ENCODE assay signal across 13 cellular contexts in genomic region chr2:54624611-54625071, GRCh38.
DNase-seq lines count a peak whose midpoint lies in the region; ATAC-seq, FAIRE-seq and TF ChIP-seq lines count a peak whose summit lies in the region.
"Had no signal": no experiment of that assay in that cellular context is flagged by ENCODE, and none has a peak within 500 bp of the region (broad histone marks: within the 10 kb centered on the region; RNA-seq: fewer than 3 reads in every experiment).

No MANE protein-coding gene starts in this region.

- H3K4me3 ChIP-seq in endothelial cell of umbilical vein (replicated peaks in 1 of 3; ENCODE audit: insufficient read depth in 1 of 3, low read depth in 1 of 3, low read length in 3 of 3) (no peak overlapping the region), lower lobe of right lung (no peak overlapping the region), thymus (ENCODE audit: low read length) (no peak overlapping the region)

- H3K36me3 ChIP-seq in endothelial cell of umbilical vein (ENCODE audit: control insufficient read depth in 2 of 2, extremely low read depth in 1 of 2, insufficient read depth in 2 of 2, low read length in 2 of 2) = peaks cover 48 to 66% of the 10 kb centered on the region in 2 experiments
- H3K36me3 ChIP-seq in lower lobe of right lung = peaks cover 97% of the 10 kb centered on the region
- peaks cover 74% of the 10 kb centered on the region for H3K36me3 ChIP-seq in thymus (ENCODE audit: control insufficient read depth, insufficient read depth)

- no peak overlapping the region for H3K9ac ChIP-seq in endothelial cell of umbilical vein (replicated peaks; ENCODE audit: extremely low read depth, insufficient read depth, low read length)

- H3K4me2 ChIP-seq in endothelial cell of umbilical vein (ENCODE audit: insufficient read depth, low read length) = no peak overlapping the region

- H3K36me3 Mint-ChIP-seq in T-helper 1 cell treated with Interleukin-12 subunit alpha and Interleukin-12 subunit beta and Interleukin-4 antibody, amounts not matched to agents 30 μg/mL and 1 μg/mL, for 36 hours (ENCODE audit: low read depth) = peaks cover 78% of the 10 kb centered on the region
- H3K36me3 Mint-ChIP-seq in T-cell = peaks cover 82% of the 10 kb centered on the region

- CTCF ChIA-PET in endothelial cell of umbilical vein (lab: Charles Lee) = interaction anchor here (0.9 to 2.4 kb wide), 6 partner anchors 10 to 80 kb away, joined by 3 to 10 read pairs (median 4); no protein-coding TSS in a partner anchor
- CTCF ChIA-PET in T-cell (lab: Charles Lee) = interaction anchor here in 1 of 2 donors (0.5 to 2.9 kb wide), 5 partner anchors 63 to 118 kb away, joined by 3 to 10 read pairs (median 4); no protein-coding TSS in a partner anchor

- no peaks in the 10 kb centered on the region for H3K9me3 Mint-ChIP-seq in T-helper 1 cell treated with Interleukin-12 subunit alpha and Interleukin-12 subunit beta and Interleukin-4 antibody, amounts not matched to agents 30 μg/mL and 1 μg/mL, for 36 hours
- H3K9me3 Mint-ChIP-seq in T-cell = no peaks in the 10 kb centered on the region

- H3K27ac ChIP-seq in endothelial cell of umbilical vein (ENCODE audit: insufficient read depth, low read depth, low read length) (no peak overlapping the region), lower lobe of right lung (peak overlapping the region; percentile 57), thymus (ENCODE audit: low read depth) (peak overlapping the region; percentile 64)

- H3K9me3 ChIP-seq in endothelial cell of umbilical vein (replicated peaks; ENCODE audit: control insufficient read depth, insufficient read depth, low read length) = no peaks in the 10 kb centered on the region
- H3K9me3 ChIP-seq in lower lobe of right lung = no peaks in the 10 kb centered on the region
- no peaks in the 10 kb centered on the region for H3K9me3 ChIP-seq in thymus (ENCODE audit: control insufficient read depth)
- H3K9me3 ChIP-seq: Caco-2 had no signal

- peak overlapping the region; percentile 43 for H3K27ac Mint-ChIP-seq in T-helper 1 cell treated with Interleukin-12 subunit alpha and Interleukin-12 subunit beta and Interleukin-4 antibody, amounts not matched to agents 30 μg/mL and 1 μg/mL, for 36 hours
- no peak overlapping the region for H3K27ac Mint-ChIP-seq in T-cell

- no peak overlapping the region for H3K4me3 Mint-ChIP-seq in T-helper 1 cell treated with Interleukin-12 subunit alpha and Interleukin-12 subunit beta and Interleukin-4 antibody, amounts not matched to agents 30 μg/mL and 1 μg/mL, for 36 hours
- H3K4me3 Mint-ChIP-seq in T-cell = no peak overlapping the region

- H3K4me1 ChIP-seq in endothelial cell of umbilical vein (ENCODE audit: control insufficient read depth, extremely low read depth, insufficient read depth, low read length) (no peaks in the 10 kb centered on the region), lower lobe of right lung (peaks cover 30% of the 10 kb centered on the region), thymus (ENCODE audit: control insufficient read depth, insufficient read depth, low read length) (no peaks in the 10 kb centered on the region)

- H2AFZ ChIP-seq in endothelial cell of umbilical vein (ENCODE audit: low read depth, low read length) = no peak overlapping the region

- H3K79me2 ChIP-seq in endothelial cell of umbilical vein (ENCODE audit: control insufficient read depth, insufficient read depth, low read length) = peaks cover 8% of the 10 kb centered on the region

- no peaks in the 10 kb centered on the region for H3K9me1 ChIP-seq in endothelial cell of umbilical vein (replicated peaks; ENCODE audit: control insufficient read depth, extremely low read depth, insufficient read depth, low read length)

- POLR2A ChIA-PET in endothelial cell of umbilical vein (lab: Charles Lee) (no interaction called here), T-cell (lab: Charles Lee) (interaction anchor here (0.6 to 0.7 kb wide), 3 partner anchors 13 to 336 kb away, joined by 3 to 10 read pairs (median 3); no protein-coding TSS in a partner anchor)

- H3K4me1 Mint-ChIP-seq in T-helper 1 cell treated with Interleukin-12 subunit alpha and Interleukin-12 subunit beta and Interleukin-4 antibody, amounts not matched to agents 30 μg/mL and 1 μg/mL, for 36 hours (ENCODE audit: low read depth) = peaks cover 11% of the 10 kb centered on the region
- peaks cover 6 to 15% (median 11%) of the 10 kb centered on the region in 3 donors for H3K4me1 Mint-ChIP-seq in T-cell

- dilution Hi-C loops in endothelial cell of umbilical vein (cut with MboI; ENCODE audit: extremely low pct_ligation_motif_present, low sequenced_read_pairs) = no loop called here

- H4K20me1 ChIP-seq in endothelial cell of umbilical vein (replicated peaks; ENCODE audit: control insufficient read depth, extremely low read depth, insufficient read depth, low read length) = no peaks in the 10 kb centered on the region

- no peaks in the 10 kb centered on the region for H3K27me3 Mint-ChIP-seq in T-helper 1 cell treated with Interleukin-12 subunit alpha and Interleukin-12 subunit beta and Interleukin-4 antibody, amounts not matched to agents 30 μg/mL and 1 μg/mL, for 36 hours (ENCODE audit: low read depth)
- H3K27me3 Mint-ChIP-seq in T-cell = no peaks in the 10 kb centered on the region

- BruUV-seq in endothelial cell of umbilical vein (replicated peaks; lab: Mats Ljungman, UMichigan) = no TSS peak

- no peaks in the 10 kb centered on the region for H3K27me3 ChIP-seq in endothelial cell of umbilical vein (ENCODE audit: control insufficient read depth in 2 of 2, insufficient read depth in 2 of 2, low read length in 2 of 2)
- no peaks in the 10 kb centered on the region for H3K27me3 ChIP-seq in lower lobe of right lung (ENCODE audit: low read depth)
- no peaks in the 10 kb centered on the region for H3K27me3 ChIP-seq in thymus (ENCODE audit: control insufficient read depth, insufficient read depth)

- TF ChIP-seq CTCF in endothelial cell of umbilical vein (IDR thresholded peaks at IDR 0.05; ENCODE audit: extremely low read depth in 1 of 2, insufficient read depth in 1 of 2, low read depth in 1 of 2, low read length in 2 of 2) (no peak), lower lobe of right lung (IDR thresholded peaks at IDR 0.05) (no peak)

- WGBS in thymus = 90% methylated on average over 11 of the region's 11 CpGs

- TF ChIP-seq POLR2A in endothelial cell of umbilical vein (IDR thresholded peaks at IDR 0.05; ENCODE audit: low read depth, low read length) = no peak

- intact Hi-C loops in endothelial cell of umbilical vein (cut with micrococcal nuclease) (no loop called here), lower lobe of right lung (cut with DNase I) (no loop called here)

- no peak for DNase-seq in T-helper 1 cell
- no peak for DNase-seq in endothelial cell of umbilical vein (ENCODE audit: low read depth, low spot score)
- no peak for DNase-seq in lower lobe of right lung
- DNase-seq in T-cell = no peak
- DNase-seq: activated CD4-positive, alpha-beta T cell treated with anti-CD3 and anti-CD28 coated beads, Interleukin-2, amount 50 U/mL, for 4 hours; activated effector memory CD4-positive, alpha-beta T cell treated with anti-CD3 and anti-CD28 coated beads, Interleukin-2, amount 50 U/mL, for 16 hours; Caco-2; NCI-H446 had no signal

- peak; percentile 40 for FAIRE-seq in endothelial cell of umbilical vein (lab: Jason Lieb, UNC)
- FAIRE-seq: A204.1 had no signal

- no peak for ATAC-seq in lower lobe of right lung
- no peak for ATAC-seq in T-cell (replicated peaks in 1 of 4)
- ATAC-seq in HG02763 (IDR thresholded peaks at IDR 0.05; ENCODE audit: unreplicated experiment) = no peak
- no peak for ATAC-seq in GM18502 (IDR thresholded peaks at IDR 0.05; ENCODE audit: poor library complexity, unreplicated experiment)

TF ChIP-seq in endothelial cell of umbilical vein, 7 proteins besides CTCF, POLR2A, EP300 and RAD21:
- TF ChIP-seq POLR2AphosphoS5 (IDR thresholded peaks at IDR 0.05; ENCODE audit: insufficient read depth, low read depth, low read length) = no peak
- TF ChIP-seq FOS (IDR thresholded peaks at IDR 0.05; ENCODE audit: borderline replicate concordance, insufficient read depth, low read length) = no peak
- no peak for TF ChIP-seq EZH2 (IDR thresholded peaks at IDR 0.05; ENCODE audit: borderline replicate concordance, low read depth, low read length, severe bottlenecking)
